ENCODE assay signal across 9 cellular contexts in the genomic region with DNA sequence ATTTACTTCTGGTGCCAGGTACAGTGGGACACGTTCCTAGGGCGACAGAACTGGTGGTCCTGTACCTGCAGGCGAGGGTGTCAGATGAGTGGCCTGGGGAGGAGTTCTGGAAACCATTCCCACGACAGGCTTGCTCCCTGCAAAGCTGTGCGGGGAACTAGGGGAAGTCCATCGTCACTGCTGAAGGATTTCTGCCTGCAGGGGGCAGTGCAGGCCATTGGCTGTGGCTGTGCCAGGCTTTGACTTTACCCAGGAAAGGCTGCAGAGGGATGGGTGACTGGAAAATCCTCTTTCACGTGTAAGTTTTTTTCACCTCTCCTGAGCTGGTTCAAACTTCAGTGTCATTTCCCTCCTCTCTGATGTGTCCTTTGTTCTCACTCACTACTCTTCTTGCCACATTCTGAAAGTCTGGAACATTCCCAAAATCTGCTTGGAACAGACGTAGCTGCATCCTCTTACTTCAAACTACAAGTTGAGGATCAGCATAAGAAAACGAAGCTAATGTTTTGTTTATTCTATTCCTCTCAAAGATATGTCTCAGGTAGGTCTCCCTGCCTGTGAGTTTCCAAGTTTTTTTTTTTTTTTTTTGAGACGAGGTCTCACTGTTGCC.
DNase-seq lines count a peak whose midpoint lies in the region; ATAC-seq and TF ChIP-seq lines count a peak whose summit lies in the region.
"Had no signal": no experiment of that assay in that cellular context is flagged by ENCODE, and none has a peak within 500 bp of the region (broad histone marks: within the 10 kb centered on the region; RNA-seq: fewer than 3 reads in every experiment).

No MANE protein-coding gene starts in this region.

- peaks cover 4% of the 10 kb centered on the region for H3K27me3 Mint-ChIP-seq in neural progenitor cell (ENCODE audit: insufficient read depth, low read depth)

- no peak overlapping the region for H3K4me3 Mint-ChIP-seq in neural progenitor cell
- H3K4me3 Mint-ChIP-seq: IgD-negative memory B cell had no signal

- H3K9me3 ChIP-seq in neural progenitor cell (ENCODE audit: low read depth) (no peaks in the 10 kb centered on the region), tibial nerve (no peaks in the 10 kb centered on the region)

- peak; percentile 82 for TF ChIP-seq CTCF in fibroblast of mammary gland (conservative IDR thresholded peaks at IDR 0.05; ENCODE audit: control insufficient read depth, insufficient read depth, low read depth, low read length)
- TF ChIP-seq CTCF in neural progenitor cell (IDR thresholded peaks at IDR 0.05) = peak; percentile 96
- peak; percentile 75 to 92 (median 78) for TF ChIP-seq CTCF in tibial nerve (IDR thresholded peaks at IDR 0.05)

- H3K27ac Mint-ChIP-seq in neural progenitor cell = no peak overlapping the region
- H3K27ac Mint-ChIP-seq: IgD-negative memory B cell had no signal

- H3K4me3 ChIP-seq in fibroblast of mammary gland (ENCODE audit: control insufficient read depth, low read depth, low read length) = no peak overlapping the region
- H3K4me3 ChIP-seq in neural progenitor cell = no peak overlapping the region
- no peak overlapping the region for H3K4me3 ChIP-seq in tibial nerve

- no peak overlapping the region for H2AFZ ChIP-seq in neural progenitor cell (replicated peaks)

- no peak for TF ChIP-seq POLR2A in tibial nerve (IDR thresholded peaks at IDR 0.05)

- DNase-seq in Ammon's horn (ENCODE audit: low spot score) (peak; percentile 84), NCI-H748 treated with DMSO at 0.1 percent for 48 hours (lab: John Stamatoyannopoulos, UW) (peak; percentile 1), fibroblast of mammary gland (ENCODE audit: low read depth) (peak; percentile 51), neural progenitor cell (ENCODE audit: low spot score) (peak; percentile 89), tibial nerve (ENCODE audit: low spot score in 2 of 2) (peak; percentile 70 to 85)
- peak; percentile 86 for DNase-seq in activated CD8-positive, alpha-beta memory T cell treated with anti-CD3 and anti-CD28 coated beads, Interleukin-2, amount 50 U/mL, for 48 hours

- no peak overlapping the region for H3K27ac ChIP-seq in neural progenitor cell
- no peak overlapping the region for H3K27ac ChIP-seq in tibial nerve

- H3K79me2 ChIP-seq in neural progenitor cell (ENCODE audit: low read depth) = no peaks in the 10 kb centered on the region

- H3K36me3 ChIP-seq in neural progenitor cell = no peaks in the 10 kb centered on the region
- no peaks in the 10 kb centered on the region for H3K36me3 ChIP-seq in tibial nerve

- 25 to 35% methylated on average over 10 of the region's 10 CpGs for WGBS in tibial nerve, 2 donors

- H3F3A ChIP-seq in neural progenitor cell (ENCODE audit: low read depth) = peaks cover 11% of the 10 kb centered on the region

- H3K4me1 ChIP-seq in neural progenitor cell (peaks cover 11% of the 10 kb centered on the region), tibial nerve (peaks cover 0 to 18% (median 5%) of the 10 kb centered on the region in 4 donors)

- H3K27me3 ChIP-seq in neural progenitor cell (no peaks in the 10 kb centered on the region), tibial nerve (no peaks in the 10 kb centered on the region)

- peaks cover 18% of the 10 kb centered on the region for H3K4me1 Mint-ChIP-seq in neural progenitor cell

- no peaks in the 10 kb centered on the region for H3K9me3 Mint-ChIP-seq in neural progenitor cell
- H3K9me3 Mint-ChIP-seq: IgD-negative memory B cell had no signal

- peak; percentile 72 for ATAC-seq in GM18861 (IDR thresholded peaks at IDR 0.05; ENCODE audit: unreplicated experiment)
- peak; percentile 76 for ATAC-seq in HG03196 (IDR thresholded peaks at IDR 0.05; ENCODE audit: unreplicated experiment)

- H3K4me2 ChIP-seq in neural progenitor cell = no peak overlapping the region

- no peak overlapping the region for H3K9ac ChIP-seq in neural progenitor cell

- H3K36me3 Mint-ChIP-seq in neural progenitor cell = no peaks in the 10 kb centered on the region

- no peak for TF ChIP-seq EP300 in tibial nerve (IDR thresholded peaks at IDR 0.05)

- H4K20me1 ChIP-seq in neural progenitor cell (ENCODE audit: low read depth) = no peaks in the 10 kb centered on the region

Comparison
In these comparisons a context has a peak if more than half of its experiments do, and no peak if none do; other contexts are left out.
1. DNase-seq: peak in every context shown above with its lines; median percentile 89 in neural progenitor cell; 86 in activated CD8-positive, alpha-beta memory T cell treated with anti-CD3 and anti-CD28 coated beads, Interleukin-2, amount 50 U/mL, for 48 hours; 84 in Ammon's horn; 78 in tibial nerve; 51 in fibroblast of mammary gland; 1 in NCI-H748 treated with DMSO at 0.1 percent for 48 hours.